8 cellular contexts compared by ENCODE assay signal in genomic region chr14:99794156-99794780, GRCh38. TPM values are rescaled to one million over a fixed set of nuclear protein-coding genes. Genes with fewer than 3 reads are reported as not detected.
DNase-seq lines count a peak whose midpoint lies in the region; ATAC-seq and TF ChIP-seq lines count a peak whose summit lies in the region.

No MANE protein-coding gene starts in this region.

- H3K4me3 Mint-ChIP-seq in CD8-positive, alpha-beta T cell = peak overlapping the region; percentile 74
- peak overlapping the region; percentile 49 to 68 for H3K4me3 Mint-ChIP-seq in effector memory CD8-positive, alpha-beta T cell

- H3K79me2 ChIP-seq in OCI-LY1 (ENCODE audit: insufficient read depth, low read length) (no peaks in the 10 kb centered on the region), osteoblast (ENCODE audit: insufficient read depth, low read length) (peaks cover 43% of the 10 kb centered on the region)

- H3K4me3 ChIP-seq in CD8-positive, alpha-beta T cell (ENCODE audit: low read depth, low read length) = no peak overlapping the region
- H3K4me3 ChIP-seq in OCI-LY1 (ENCODE audit: low read depth, low read length, poor library complexity, severe bottlenecking) (peak overlapping the region; percentile 39), osteoblast (ENCODE audit: insufficient read depth, low read length) (peak overlapping the region; percentile 79)

- no peaks in the 10 kb centered on the region for H3K27me3 ChIP-seq in CD8-positive, alpha-beta T cell (ENCODE audit: insufficient read depth, low read length)
- H3K27me3 ChIP-seq in OCI-LY1 (ENCODE audit: insufficient read depth, low read length) = peaks cover 3% of the 10 kb centered on the region; the same call in 1 of the 2 replicates
- no peaks in the 10 kb centered on the region for H3K27me3 ChIP-seq in osteoblast (ENCODE audit: insufficient read depth, low read length)

- no peak overlapping the region for H3K27ac Mint-ChIP-seq in CD8-positive, alpha-beta T cell
- H3K27ac Mint-ChIP-seq in effector memory CD8-positive, alpha-beta T cell = no peak overlapping the region

- H2AFZ ChIP-seq in OCI-LY1 (ENCODE audit: low read length) = no peak overlapping the region
- peak overlapping the region; percentile 81 for H2AFZ ChIP-seq in osteoblast (ENCODE audit: low read length)

- H3K36me3 ChIP-seq in CD8-positive, alpha-beta T cell (ENCODE audit: insufficient read depth, low read length) = no peaks in the 10 kb centered on the region
- no peaks in the 10 kb centered on the region for H3K36me3 ChIP-seq in OCI-LY1 (ENCODE audit: insufficient read depth, low read length)
- H3K36me3 ChIP-seq in osteoblast (ENCODE audit: insufficient read depth, low read length) = no peaks in the 10 kb centered on the region

- H3F3A ChIP-seq in OCI-LY1 (ENCODE audit: insufficient read depth, low read length) = no peaks in the 10 kb centered on the region; the same call in 1 of the 2 replicates

- no peak for TF ChIP-seq CTCF in CD8-positive, alpha-beta T cell (IDR thresholded peaks at IDR 0.05)
- TF ChIP-seq CTCF in OCI-LY1 (IDR thresholded peaks at IDR 0.05; ENCODE audit: low read length) = no peak
- no peak for TF ChIP-seq CTCF in osteoblast (IDR thresholded peaks at IDR 0.05; ENCODE audit: extremely low read depth, low read depth, low read length)

- intact Hi-C loops in CD8-positive, alpha-beta T cell (cut with DNase I, micrococcal nuclease) = loop anchor here (5.0 to 10.0 kb wide), 2 partner anchors 112 to 309 kb away; partner anchors contain the start of genes CCNK (in 1 of the 2), CYP46A1 (in 1 of the 2) and SETD3 (in 1 of the 2)

- CTCF ChIA-PET in CD8-positive, alpha-beta T cell (lab: Charles Lee) = no interaction called here

- ATAC-seq in CD8-positive, alpha-beta T cell = no peak
- no peak for ATAC-seq in effector memory CD8-positive, alpha-beta T cell (replicated peaks)

- H3K27me3 Mint-ChIP-seq in CD8-positive, alpha-beta T cell (ENCODE audit: low read depth) = peaks cover 26% of the 10 kb centered on the region
- peaks cover 10 to 27% of the 10 kb centered on the region in 2 donors for H3K27me3 Mint-ChIP-seq in effector memory CD8-positive, alpha-beta T cell

- DNase-seq in CD8-positive, alpha-beta T cell = no peak
- no peak for DNase-seq in effector memory CD8-positive, alpha-beta T cell
- DNase-seq in osteoblast (ENCODE audit: insufficient read length, low spot score, missing footprints) = no peak
- DNase-seq in hepatic stellate cell (ENCODE audit: low spot score) = no peak
- DNase-seq in RKO (ENCODE audit: low spot score) = no peak
- DNase-seq in middle frontal gyrus (ENCODE audit: extremely low spot score, low spot score) = no peak
- DNase-seq in DMS79 treated with DMSO at 0.1 percent for 48 hours (lab: John Stamatoyannopoulos, UW) = no peak

- H3K9ac ChIP-seq in OCI-LY1 (ENCODE audit: low read length) = no peak overlapping the region; the same call in 1 of the 2 replicates

- no peaks in the 10 kb centered on the region for H3K9me3 Mint-ChIP-seq in CD8-positive, alpha-beta T cell
- no peaks in the 10 kb centered on the region for H3K9me3 Mint-ChIP-seq in effector memory CD8-positive, alpha-beta T cell

- peaks cover 7% of the 10 kb centered on the region for H3K4me1 ChIP-seq in CD8-positive, alpha-beta T cell (ENCODE audit: insufficient read depth, low read length)
- H3K4me1 ChIP-seq in OCI-LY1 (ENCODE audit: insufficient read depth, low read length, severe bottlenecking) = peaks cover 4% of the 10 kb centered on the region
- H3K4me1 ChIP-seq in osteoblast (ENCODE audit: insufficient read depth, low read length) = peaks cover 21% of the 10 kb centered on the region

- H3K9me2 ChIP-seq in OCI-LY1 (ENCODE audit: low read depth, low read length) = no peaks in the 10 kb centered on the region

- H3K36me3 Mint-ChIP-seq in CD8-positive, alpha-beta T cell = no peaks in the 10 kb centered on the region
- peaks cover 12% of the 10 kb centered on the region for H3K36me3 Mint-ChIP-seq in effector memory CD8-positive, alpha-beta T cell (ENCODE audit: insufficient read depth)

- H3K4me1 Mint-ChIP-seq in CD8-positive, alpha-beta T cell (ENCODE audit: low read depth) = peaks cover 14% of the 10 kb centered on the region
- peaks cover 3 to 7% of the 10 kb centered on the region in 2 donors for H3K4me1 Mint-ChIP-seq in effector memory CD8-positive, alpha-beta T cell (ENCODE audit: low read depth in 2 of 2)

- H3K4me2 ChIP-seq in OCI-LY1 (ENCODE audit: low read length) = peak overlapping the region; percentile 62
- peak overlapping the region; percentile 89 for H3K4me2 ChIP-seq in osteoblast (ENCODE audit: insufficient read depth, low read length)

- H3K27ac ChIP-seq in CD8-positive, alpha-beta T cell (ENCODE audit: low read depth, low read length) = no peak overlapping the region
- H3K27ac ChIP-seq in OCI-LY1 (ENCODE audit: low read depth, low read length, poor library complexity, severe bottlenecking) (no peak overlapping the region), osteoblast (ENCODE audit: low read depth, low read length) (peak overlapping the region; percentile 70)

- POLR2A ChIA-PET in CD8-positive, alpha-beta T cell (lab: Charles Lee) = interaction anchor here (1.0 kb wide), 1 partner anchor 42 kb away, joined by 3 read pairs; no protein-coding TSS in a partner anchor

- no peaks in the 10 kb centered on the region for H3K9me3 ChIP-seq in CD8-positive, alpha-beta T cell (ENCODE audit: low read length)
- H3K9me3 ChIP-seq in OCI-LY1 (ENCODE audit: low read length) (no peaks in the 10 kb centered on the region), osteoblast (ENCODE audit: low read depth, low read length) (no peaks in the 10 kb centered on the region)

- H4K20me1 ChIP-seq in OCI-LY1 (ENCODE audit: insufficient read depth, low read length) (no peaks in the 10 kb centered on the region), osteoblast (ENCODE audit: insufficient read depth, low read length) (peaks cover 21% of the 10 kb centered on the region)

RNA-seq across cellular contexts. Expression of gene EML1, which starts 1.1 kb away (rescaled TPM):
- total RNA-seq in CD8-positive, alpha-beta T cell = not detected
- total RNA-seq in osteoblast = 38.0 and 46.7 TPM in 2 replicates

Comparison
In these comparisons a context has a peak if more than half of its experiments do, and no peak if none do; other contexts are left out.
1. RNA of gene EML1, which starts 1.1 kb away (total RNA-seq): 38.0 to 46.7 TPM in osteoblast; not detected in CD8-positive, alpha-beta T cell; every median in the first group is over 10 times any median in the second.